In genomic region chr6:42960243-42961019, GRCh38 we compare ENCODE assay signal across 8 cellular contexts. TPM values are rescaled to one million over a fixed set of nuclear protein-coding genes. Genes with fewer than 3 reads are reported as not detected.
A peak's percentile ranks its signal among the peaks of the same experiment; 100 is the strongest.
DNase-seq lines count a peak whose midpoint lies in the region; ATAC-seq and TF ChIP-seq lines count a peak whose summit lies in the region.

TSS of gene GNMT (plus strand) at chr6:42960754. CDS start at chr6:42960768, 14 bp downstream.

- H3K4me3 ChIP-seq in HEK293 (ENCODE audit: low read depth, low read length) (peak within 1 kb of the TSS; percentile 44), cardiac fibroblast (replicated peaks in 1 of 2; ENCODE audit: low read depth in 2 of 2, low read length in 2 of 2) (peak within 1 kb of the TSS; percentile 44 to 47), kidney epithelial cell (ENCODE audit: low read depth, low read length) (peak within 1 kb of the TSS; percentile 48)

- ATAC-seq in T-cell (replicated peaks in 1 of 4), result peak; percentile 78 to 84 (median 82)

- H3K36me3 Mint-ChIP-seq in T-cell, result peaks cover 25% of the 10 kb centered on the region

- no peak within 1 kb of the TSS for H3K27ac Mint-ChIP-seq in T-cell

- H3K36me3 ChIP-seq in HEK293 (ENCODE audit: control insufficient read depth in 2 of 2, insufficient read depth in 1 of 2, low read length in 2 of 2) (peaks cover 0 to 27% of the 10 kb centered on the region in 2 experiments; a peak in 2 of 3 replicates), kidney epithelial cell (ENCODE audit: control insufficient read depth, insufficient read depth, low read length) (no peaks in the 10 kb centered on the region)

- no peaks in the 10 kb centered on the region for H3K9me3 ChIP-seq in HEK293 (ENCODE audit: control insufficient read depth, insufficient read depth, low read depth, low read length)

- peaks cover 3% of the 10 kb centered on the region for H3K27me3 ChIP-seq in kidney epithelial cell (ENCODE audit: control insufficient read depth, insufficient read depth, low read length)

- CTCF ChIA-PET in HEK293 (lab: Yijun Ruan, JAX), result interaction anchor here (0.7 to 1.6 kb wide), 5 partner anchors 11 to 59 kb away, joined by 3 to 7 read pairs (median 4); no protein-coding TSS in a partner anchor
- CTCF ChIA-PET in T-cell (lab: Charles Lee), result interaction anchor here in 1 of 2 donors (0.6 kb wide), 1 partner anchor 48 kb away, joined by 4 read pairs; no protein-coding TSS in a partner anchor

- H3K9me3 Mint-ChIP-seq in T-cell, result no peaks in the 10 kb centered on the region

- H3K4me3 Mint-ChIP-seq in T-cell, result peak within 1 kb of the TSS; percentile 65 to 91 (median 73)

- H3K27ac ChIP-seq in HEK293 (ENCODE audit: extremely low read depth, low read depth, low read length), result peak within 1 kb of the TSS; percentile 37; the same call in 1 of the 2 replicates

- DNase-seq in 8988T, result peak; percentile 55
- DNase-seq in T-cell, result peak in 16 of 34 experiments; percentile 9 to 49 (median 26)
- peak in 1 of 2 donors; percentile 26 for DNase-seq in cardiac fibroblast (ENCODE audit: low read depth in 2 of 2)
- no peak for DNase-seq in kidney epithelial cell (ENCODE audit: low read depth)
- peak; percentile 27 for DNase-seq in stimulated activated CD4-positive, alpha-beta T cell treated with anti-CD3 and anti-CD28 coated beads, Interleukin-4, amount 100 ng/mL, for 24 hours
- DNase-seq in OCI-M2 (lab: John Stamatoyannopoulos, UW; ENCODE audit: unreplicated experiment), result no peak
- DNase-seq in hippocampal formation (lab: John Stamatoyannopoulos, UW), result no peak

- POLR2A ChIA-PET in HEK293 (lab: Yijun Ruan, JAX), result interaction anchor here (0.9 to 2.3 kb wide), 8 partner anchors 18 to 99 kb away, joined by 3 to 9 read pairs (median 4); partner anchors contain the start of genes CNPY3, CUL7, KLC4 and KLHDC3
- POLR2A ChIA-PET in T-cell (lab: Charles Lee), result no interaction called here

- peak; percentile 19; the same call in 1 of the 2 replicates for TF ChIP-seq CTCF in HEK293 (tag by site-specific recombination; IDR thresholded peaks at IDR 0.05)
- TF ChIP-seq CTCF in cardiac fibroblast (IDR thresholded peaks at IDR 0.05; ENCODE audit: low read depth, low read length), result no peak
- TF ChIP-seq CTCF in kidney epithelial cell (IDR thresholded peaks at IDR 0.05; ENCODE audit: insufficient read depth, low read length, poor library complexity, severe bottlenecking), result peak; percentile 1

- H3K27me3 Mint-ChIP-seq in T-cell, result no peaks in the 10 kb centered on the region

- H3K4me1 ChIP-seq in HEK293 (ENCODE audit: control insufficient read depth, insufficient read depth, low read length), result 0 out of 2 replicates have a peak, but pooled peaks cover 4% of the 10 kb centered on the region

- H3K4me1 Mint-ChIP-seq in T-cell, result peaks cover 21 to 25% (median 22%) of the 10 kb centered on the region in 3 donors

TF ChIP-seq in HEK293, 187 proteins besides CTCF, POLR2A, EP300 and RAD21 (continues in another document):
- no peak for TF ChIP-seq FEZF1 (tag by site-specific recombination; IDR thresholded peaks at IDR 0.05)
- no peak for TF ChIP-seq ZSCAN4 (tag by site-specific recombination; IDR thresholded peaks at IDR 0.05)
- TF ChIP-seq ZFHX2 (tag by site-specific recombination; conservative IDR thresholded peaks at IDR 0.05), result no peak
- no peak for TF ChIP-seq RBAK (tag by site-specific recombination; IDR thresholded peaks at IDR 0.05)
- TF ChIP-seq ZSCAN16 (tag by site-specific recombination; IDR thresholded peaks at IDR 0.05), result no peak
- TF ChIP-seq ZSCAN23 (tag by site-specific recombination; IDR thresholded peaks at IDR 0.05), result no peak
- TF ChIP-seq ZNF239 (tag by site-specific recombination; IDR thresholded peaks at IDR 0.05), result no peak
- TF ChIP-seq ZNF660 (tag by site-specific recombination; IDR thresholded peaks at IDR 0.05), result no peak
- TF ChIP-seq OVOL3 (tag by site-specific recombination; IDR thresholded peaks at IDR 0.05), result no peak
- no peak for TF ChIP-seq TRIM28 (IDR thresholded peaks at IDR 0.05; ENCODE audit: borderline replicate concordance, low read length)
- peak; percentile 71 for TF ChIP-seq SP2 (tag by site-specific recombination; IDR thresholded peaks at IDR 0.05)
- TF ChIP-seq ZNF2 (tag by site-specific recombination; IDR thresholded peaks at IDR 0.05), result no peak
- TF ChIP-seq ZBTB44 (tag by site-specific recombination; IDR thresholded peaks at IDR 0.05), result no peak
- no peak for TF ChIP-seq ZNF624 (tag by site-specific recombination; IDR thresholded peaks at IDR 0.05)
- no peak for TF ChIP-seq KLF7 (tag by site-specific recombination; IDR thresholded peaks at IDR 0.05; ENCODE audit: borderline replicate concordance)
- no peak for TF ChIP-seq ZBTB21 (tag by site-specific recombination; IDR thresholded peaks at IDR 0.05)
- no peak for TF ChIP-seq AEBP2 (tag by site-specific recombination; IDR thresholded peaks at IDR 0.05; ENCODE audit: borderline replicate concordance)
- no peak for TF ChIP-seq ZNF175 (tag by site-specific recombination; IDR thresholded peaks at IDR 0.05)
- TF ChIP-seq ZNF155 (tag by site-specific recombination; IDR thresholded peaks at IDR 0.05), result no peak
- TF ChIP-seq ZNF19 (tag by site-specific recombination; IDR thresholded peaks at IDR 0.05; ENCODE audit: low read depth), result no peak
- no peak for TF ChIP-seq ZNF121 (tag by site-specific recombination; IDR thresholded peaks at IDR 0.05)
- TF ChIP-seq ZNF510 (tag by site-specific recombination; IDR thresholded peaks at IDR 0.05; ENCODE audit: insufficient replicate concordance), result no peak
- TF ChIP-seq REPIN1 (tag by site-specific recombination; IDR thresholded peaks at IDR 0.05; ENCODE audit: low read depth), result no peak
- TF ChIP-seq IKZF3 (tag by site-specific recombination; IDR thresholded peaks at IDR 0.05), result no peak
- no peak for TF ChIP-seq ZNF513 (tag by site-specific recombination; IDR thresholded peaks at IDR 0.05)

RNA-seq across cellular contexts. Expression of gene GNMT, which starts in this region (rescaled TPM):
- total RNA-seq in T-cell, result 1 to 10 TPM in 4 of 5 donors, under 1 TPM in 1; 0.93 to 3.4 (median 1.3) TPM
- total RNA-seq in kidney epithelial cell, result not detected in 2 replicates

Comparison
In these comparisons a context has a peak if more than half of its experiments do, and no peak if none do; other contexts are left out.
1. DNase-seq: peak in 8988T (single experiment) and stimulated activated CD4-positive, alpha-beta T cell treated with anti-CD3 and anti-CD28 coated beads, Interleukin-4, amount 100 ng/mL, for 24 hours (single experiment); none in kidney epithelial cell (single experiment), OCI-M2 (single experiment) and hippocampal formation (0 of 2).
2. Peak in every context shown above with its lines, with median percentiles within 50 percentile points of each other: H3K4me3 ChIP-seq.